In genomic region chr12:65962921-65963883, GRCh38 we compare ENCODE assay signal across 8 cellular contexts.
DNase-seq lines count a peak whose midpoint lies in the region; ATAC-seq and TF ChIP-seq lines count a peak whose summit lies in the region.

No MANE protein-coding gene starts in this region.

- TF ChIP-seq POLR2A in ovary (IDR thresholded peaks at IDR 0.05), result no peak

- intact Hi-C loops in ovary (cut with DNase I), result no loop called here

- H3K9me2 ChIP-seq in Karpas-422 (replicated peaks; ENCODE audit: insufficient read depth, low read length), result no peaks in the 10 kb centered on the region

- H3K36me3 ChIP-seq in Karpas-422 (ENCODE audit: insufficient read depth, low read length) (no peaks in the 10 kb centered on the region), ovary (no peaks in the 10 kb centered on the region)

- H4K20me1 ChIP-seq in Karpas-422 (ENCODE audit: insufficient read depth, low read depth, low read length), result no peaks in the 10 kb centered on the region

- H3K4me1 ChIP-seq in Karpas-422 (ENCODE audit: low read length) (no peaks in the 10 kb centered on the region), ovary (ENCODE audit: insufficient read depth) (peaks cover 2% of the 10 kb centered on the region)

- no peaks in the 10 kb centered on the region for H3K27me3 ChIP-seq in Karpas-422 (ENCODE audit: low read length)
- H3K27me3 ChIP-seq in ovary, result no peaks in the 10 kb centered on the region

- peak; percentile 31 for DNase-seq in NCI-H82 (lab: John Stamatoyannopoulos, UW)
- DNase-seq in NCI-H82 treated with DMSO at 0.1 percent for 48 hours (lab: John Stamatoyannopoulos, UW; ENCODE audit: unreplicated experiment), result no peak
- DNase-seq in Karpas-422, result peak; percentile 69
- peak in 1 of 2 donors; percentile 47 for DNase-seq in cardiac fibroblast (ENCODE audit: low read depth in 2 of 2)
- peak in 4 of 5 donors; percentile 26 to 38 (median 29) for DNase-seq in ovary

- H3K4me2 ChIP-seq in Karpas-422 (ENCODE audit: low read depth, low read length, poor library complexity, severe bottlenecking), result no peak overlapping the region

- no peak for ATAC-seq in GM18517 (IDR thresholded peaks at IDR 0.05; ENCODE audit: unreplicated experiment)
- no peak for ATAC-seq in HG02884 (IDR thresholded peaks at IDR 0.05; ENCODE audit: unreplicated experiment)
- no peak for ATAC-seq in HG02981 (IDR thresholded peaks at IDR 0.05; ENCODE audit: unreplicated experiment)

- no peaks in the 10 kb centered on the region for H3K79me2 ChIP-seq in Karpas-422 (ENCODE audit: low read length)

- no peak overlapping the region for H2AFZ ChIP-seq in Karpas-422 (ENCODE audit: low read length)

- TF ChIP-seq CTCF in cardiac fibroblast (IDR thresholded peaks at IDR 0.05; ENCODE audit: low read depth, low read length), result peak; percentile 11
- no peak for TF ChIP-seq CTCF in ovary (IDR thresholded peaks at IDR 0.05)

- H3K4me3 ChIP-seq in Karpas-422 (ENCODE audit: low read length) (no peak overlapping the region), cardiac fibroblast (replicated peaks in 1 of 2; ENCODE audit: low read depth in 2 of 2, low read length in 2 of 2) (no peak overlapping the region), ovary (no peak overlapping the region)

- H3K9ac ChIP-seq in Karpas-422 (ENCODE audit: low read length), result no peak overlapping the region

- H3K9me3 ChIP-seq in Karpas-422 (ENCODE audit: low read length), result no peaks in the 10 kb centered on the region
- no peaks in the 10 kb centered on the region for H3K9me3 ChIP-seq in ovary

- no peak for TF ChIP-seq EP300 in ovary (IDR thresholded peaks at IDR 0.05)

- WGBS in ovary, 3 donors, result 81 to 87% (median 84%) methylated on average over 20 of the region's 20 CpGs

- H3K27ac ChIP-seq in Karpas-422 (ENCODE audit: low read length) (no peak overlapping the region), ovary (no peak overlapping the region)
